Comparison of ENCODE assay signal across 24 cellular contexts in the genomic region with DNA sequence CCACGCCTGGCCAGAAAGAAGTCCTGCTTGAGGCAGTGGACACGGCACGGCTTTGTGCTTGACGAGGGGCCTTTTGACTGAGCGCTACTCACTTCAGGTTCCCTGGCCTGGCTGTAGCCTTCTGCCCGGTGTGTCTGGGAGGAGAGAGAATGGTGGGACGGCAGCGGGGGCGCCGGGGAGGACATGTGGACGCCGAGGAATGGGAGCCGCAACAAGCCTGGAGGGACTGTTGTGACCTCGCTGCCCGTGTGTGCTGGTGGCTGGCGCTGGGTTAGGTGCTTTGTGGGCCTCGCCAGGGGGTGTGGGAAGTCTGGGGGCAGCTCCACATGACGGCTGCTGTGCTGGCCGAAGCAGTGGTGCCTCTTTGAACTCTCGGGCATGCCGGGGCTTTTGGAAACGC. TPM values are rescaled to one million over a fixed set of nuclear protein-coding genes. Genes with fewer than 3 reads are reported as not detected.
DNase-seq lines count a peak whose midpoint lies in the region; ATAC-seq and TF ChIP-seq lines count a peak whose summit lies in the region.
"Had no signal": no experiment of that assay in that cellular context is flagged by ENCODE, and none has a peak within 500 bp of the region (broad histone marks: within the 10 kb centered on the region; RNA-seq: fewer than 3 reads in every experiment).

No MANE protein-coding gene starts in this region.

- intact Hi-C loops in activated B cell treated with CpG ODN at 0.5 μM for 24 hours (cut with micrococcal nuclease), result loop anchor here (5.0 to 10.0 kb wide), 2 partner anchors 60 to 452 kb away; no protein-coding TSS in a partner anchor

- CTCF ChIA-PET in activated B cell treated with CpG ODN at 0.5 μM for 24 hours (lab: Charles Lee), result interaction anchor here (1.5 kb wide), 1 partner anchor 451 kb away, joined by 3 read pairs; no protein-coding TSS in a partner anchor

- H3K27ac Mint-ChIP-seq in activated T-cell treated with anti-CD3 and anti-CD28 coated beads, Interleukin-2, amount 50 U/mL, for 72 hours, result peak overlapping the region; percentile 70
- H3K27ac Mint-ChIP-seq in activated B cell treated with CpG ODN at 0.5 μM for 24 hours, result peak overlapping the region; percentile 46
- peak overlapping the region; percentile 51 for H3K27ac Mint-ChIP-seq in stimulated activated memory B cell treated with anti-CD40 and anti-IgM and Interleukin-4, amounts not matched to agents 10 μg/mL and 1 μg/mL and 100 μg/mL, for 72 hours
- H3K27ac Mint-ChIP-seq: activated CD4-positive, alpha-beta T cell treated with anti-CD3 and anti-CD28 coated beads, Interleukin-2, amount 10 ng/mL, durations not matched to agents 7 days and 5 days had no signal

- no peak for TF ChIP-seq CTCF in activated B cell treated with CpG ODN at 0.5 μM for 24 hours (IDR thresholded peaks at IDR 0.05)

- H3K4me1 Mint-ChIP-seq in activated T-cell treated with anti-CD3 and anti-CD28 coated beads, Interleukin-2, amount 50 U/mL, for 72 hours (ENCODE audit: low read depth), result peaks cover 65% of the 10 kb centered on the region
- peaks cover 44% of the 10 kb centered on the region for H3K4me1 Mint-ChIP-seq in activated B cell treated with CpG ODN at 0.5 μM for 24 hours
- H3K4me1 Mint-ChIP-seq in stimulated activated memory B cell treated with anti-CD40 and anti-IgM and Interleukin-4, amounts not matched to agents 10 μg/mL and 1 μg/mL and 100 μg/mL, for 72 hours, result peaks cover 32% of the 10 kb centered on the region

- H3K27me3 Mint-ChIP-seq in activated T-cell treated with anti-CD3 and anti-CD28 coated beads, Interleukin-2, amount 50 U/mL, for 72 hours (ENCODE audit: low read depth), result no peaks in the 10 kb centered on the region
- H3K27me3 Mint-ChIP-seq in activated B cell treated with CpG ODN at 0.5 μM for 24 hours, result no peaks in the 10 kb centered on the region
- no peaks in the 10 kb centered on the region for H3K27me3 Mint-ChIP-seq in stimulated activated memory B cell treated with anti-CD40 and anti-IgM and Interleukin-4, amounts not matched to agents 10 μg/mL and 1 μg/mL and 100 μg/mL, for 72 hours
- H3K27me3 Mint-ChIP-seq: activated CD4-positive, alpha-beta T cell treated with anti-CD3 and anti-CD28 coated beads, Interleukin-2, amount 10 ng/mL, durations not matched to agents 7 days and 5 days had no signal

- POLR2A ChIA-PET in activated B cell treated with CpG ODN at 0.5 μM for 24 hours (lab: Charles Lee), result interaction anchor here (1.5 to 2.0 kb wide), 2 partner anchors 28 to 34 kb away, joined by 4 to 6 read pairs; partner anchors contain the start of gene BANP

- no peak for TF ChIP-seq POLR2A in GM18505 (IDR thresholded peaks at IDR 0.05; ENCODE audit: borderline replicate concordance, extremely low read depth, insufficient read depth, insufficient read length)

- H3K36me3 Mint-ChIP-seq in activated T-cell treated with anti-CD3 and anti-CD28 coated beads, Interleukin-2, amount 50 U/mL, for 72 hours (ENCODE audit: insufficient read depth in 2 of 2), result peaks cover 13% of the 10 kb centered on the region in 2 donors
- H3K36me3 Mint-ChIP-seq in activated B cell treated with CpG ODN at 0.5 μM for 24 hours (ENCODE audit: low read depth), result peaks cover 73% of the 10 kb centered on the region
- H3K36me3 Mint-ChIP-seq in stimulated activated memory B cell treated with anti-CD40 and anti-IgM and Interleukin-4, amounts not matched to agents 10 μg/mL and 1 μg/mL and 100 μg/mL, for 72 hours, result peaks cover 64% of the 10 kb centered on the region

- no peak for ATAC-seq in activated T-cell treated with anti-CD3 and anti-CD28 coated beads, Interleukin-2, amount 50 U/mL, for 72 hours (replicated peaks in 1 of 2)
- ATAC-seq in activated B cell treated with CpG ODN at 0.5 μM for 24 hours (ENCODE audit: low read depth) (no peak), HG02885 (IDR thresholded peaks at IDR 0.05; ENCODE audit: poor library complexity, unreplicated experiment) (no peak), GM18505 (IDR thresholded peaks at IDR 0.05; ENCODE audit: unreplicated experiment) (no peak)
- no peak for ATAC-seq in stimulated activated memory B cell treated with anti-CD40 and anti-IgM and Interleukin-4, amounts not matched to agents 10 μg/mL and 1 μg/mL and 100 μg/mL, for 72 hours
- ATAC-seq: gastroesophageal sphincter, left colon, right lobe of liver had no signal

- peak overlapping the region; percentile 57 to 59 for H3K4me3 Mint-ChIP-seq in activated T-cell treated with anti-CD3 and anti-CD28 coated beads, Interleukin-2, amount 50 U/mL, for 72 hours
- H3K4me3 Mint-ChIP-seq in activated B cell treated with CpG ODN at 0.5 μM for 24 hours, result no peak overlapping the region
- peak overlapping the region; percentile 34 for H3K4me3 Mint-ChIP-seq in stimulated activated memory B cell treated with anti-CD40 and anti-IgM and Interleukin-4, amounts not matched to agents 10 μg/mL and 1 μg/mL and 100 μg/mL, for 72 hours
- H3K4me3 Mint-ChIP-seq: activated CD4-positive, alpha-beta T cell treated with anti-CD3 and anti-CD28 coated beads, Interleukin-2, amount 10 ng/mL, durations not matched to agents 7 days and 5 days had no signal

- H3K9me3 Mint-ChIP-seq in activated T-cell treated with anti-CD3 and anti-CD28 coated beads, Interleukin-2, amount 50 U/mL, for 72 hours, result no peaks in the 10 kb centered on the region
- no peaks in the 10 kb centered on the region for H3K9me3 Mint-ChIP-seq in activated B cell treated with CpG ODN at 0.5 μM for 24 hours
- H3K9me3 Mint-ChIP-seq in stimulated activated memory B cell treated with anti-CD40 and anti-IgM and Interleukin-4, amounts not matched to agents 10 μg/mL and 1 μg/mL and 100 μg/mL, for 72 hours, result no peaks in the 10 kb centered on the region
- H3K9me3 Mint-ChIP-seq: activated CD4-positive, alpha-beta T cell treated with anti-CD3 and anti-CD28 coated beads, Interleukin-2, amount 10 ng/mL, durations not matched to agents 7 days and 5 days had no signal

- no peak for DNase-seq in activated T-cell treated with anti-CD3 and anti-CD28 coated beads, Interleukin-2, amount 50 U/mL, for 72 hours
- no peak for DNase-seq in activated T-cell treated with anti-CD3 and anti-CD28 coated beads for 4 hours
- no peak for DNase-seq in activated B cell treated with CpG ODN at 0.5 μM for 24 hours
- DNase-seq in left kidney (ENCODE audit: low read depth, low spot score), result peak; percentile 13
- no peak for DNase-seq in iPS-NIHi7 (ENCODE audit: extremely low spot score)
- DNase-seq: activated CD4-positive, alpha-beta T cell treated with anti-CD3 and anti-CD28 coated beads, Interleukin-2, amount 10 ng/mL, durations not matched to agents 7 days and 5 days; activated CD8-positive, alpha-beta memory T cell treated with anti-CD3 and anti-CD28 coated beads, Interleukin-2, amount 50 U/mL, for 4 hours; COR-L47; GDM1; H7; left colon; NCI-H1092; NCI-H187; NCI-H524 treated with DMSO at 0.1 percent for 48 hours; right lobe of liver; SHP77; transverse colon had no signal

RNA-seq across cellular contexts. Expression of gene BANP, which starts 33.6 kb away (rescaled TPM):
- 10 to 100 TPM; 35.8 to 39.8 TPM for total RNA-seq in activated T-cell treated with anti-CD3 and anti-CD28 coated beads, Interleukin-2, amount 50 U/mL, for 72 hours
- 62.8 and 72.3 TPM in 2 replicates for total RNA-seq in activated B cell treated with CpG ODN at 0.5 μM for 24 hours

RNA-seq across cellular contexts. Expression of gene CA5A, which starts 48.5 kb away (rescaled TPM):
- under 1 TPM in 1 of 2 donors, not detected in 1; 0.22 TPM for total RNA-seq in activated T-cell treated with anti-CD3 and anti-CD28 coated beads, Interleukin-2, amount 50 U/mL, for 72 hours
- not detected in 2 replicates for total RNA-seq in activated B cell treated with CpG ODN at 0.5 μM for 24 hours
- total RNA-seq: activated CD4-positive, alpha-beta T cell treated with anti-CD3 and anti-CD28 coated beads, Interleukin-2, amount 10 ng/mL, durations not matched to agents 7 days and 5 days; endothelial cell of umbilical vein; fibroblast of lung; gastroesophageal sphincter; H7; HT-29; left colon; transverse colon had no signal
